26 cellular contexts compared by ENCODE assay signal in the genomic region with DNA sequence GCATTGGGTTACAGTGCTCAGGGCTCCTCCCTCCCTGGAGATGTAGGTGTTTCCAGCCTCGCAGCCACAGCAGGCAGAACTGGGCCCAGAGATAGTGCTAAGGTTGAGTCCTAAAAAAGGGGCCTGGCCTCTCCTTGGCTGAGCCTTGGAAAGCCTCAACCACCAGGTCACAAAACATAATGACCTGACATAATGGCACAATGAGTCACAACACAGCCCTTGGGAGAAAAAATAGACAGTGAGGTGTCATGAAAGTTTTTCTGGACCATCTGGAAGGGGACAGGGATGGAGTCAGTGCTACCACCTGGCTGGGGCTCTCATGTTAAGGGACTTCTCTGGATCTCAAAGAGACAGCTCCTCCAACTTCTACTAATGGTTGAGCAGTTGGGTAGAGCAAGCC.
"Had no signal": no experiment of that assay in that cellular context is flagged by ENCODE, and none has a peak within 500 bp of the region (broad histone marks: within the 10 kb centered on the region; RNA-seq: fewer than 3 reads in every experiment).

No MANE protein-coding gene starts in this region.

- H3K4me2 ChIP-seq: hepatocyte, neural progenitor cell had no signal

- H3K36me3 ChIP-seq: neural progenitor cell, right lobe of liver, spleen, tibial nerve, upper lobe of right lung, vagina had no signal

- H3K9me3 ChIP-seq: psoas muscle, right lobe of liver, spleen, testis, tibial nerve, upper lobe of right lung, vagina had no signal

- H3K27ac ChIP-seq: coronary artery, hepatocyte, neural progenitor cell, psoas muscle, right lobe of liver, spleen, testis, tibial nerve, upper lobe of right lung, vagina had no signal

- DNase-seq: effector CD4-positive, alpha-beta T cell; endodermal cell; foreskin melanocyte; head of caudate nucleus; kidney; left colon; mammary epithelial cell; occipital lobe; psoas muscle; retina; right lobe of liver; spleen; stimulated activated CD4-positive, alpha-beta T cell treated with anti-CD3 and anti-CD28 coated beads, Interleukin-15, amount 100 ng/mL, for 24 hours; stimulated activated CD4-positive, alpha-beta T cell treated with anti-CD3 and anti-CD28 coated beads, Interleukin-1b, Interleukin-23, amount 100 ng/mL, for 48 hours; stimulated activated CD4-positive, alpha-beta T cell treated with anti-CD3 and anti-CD28 coated beads, Interleukin-4, amount 100 ng/mL, for 24 hours; testis; upper lobe of right lung had no signal

- H3K36me3 Mint-ChIP-seq: mesothelial cell of epicardium; natural killer cell treated with Interleukin-12 subunit alpha and Interleukin-12 subunit beta and Interleukin-15 and Interleukin-18, amount 100 ng/mL, for 72 hours; neural progenitor cell; stimulated activated memory B cell treated with anti-CD40 and anti-IgM and Interleukin-4, amounts not matched to agents 10 μg/mL and 1 μg/mL and 100 μg/mL, for 72 hours had no signal

- H3K27me3 Mint-ChIP-seq: natural killer cell treated with Interleukin-12 subunit alpha and Interleukin-12 subunit beta and Interleukin-15 and Interleukin-18, amount 100 ng/mL, for 72 hours; stimulated activated memory B cell treated with anti-CD40 and anti-IgM and Interleukin-4, amounts not matched to agents 10 μg/mL and 1 μg/mL and 100 μg/mL, for 72 hours; stimulated activated naive CD8-positive, alpha-beta T cell treated with anti-CD3 and anti-CD28 coated beads, Interleukin-15, Interleukin-2, amounts not matched to agents 100 ng/mL and 50 ng/mL, for 24 hours had no signal

- H3K27me3 ChIP-seq: hepatocyte, neural progenitor cell, right lobe of liver, spleen, testis, tibial nerve, upper lobe of right lung, vagina had no signal

- H2AFZ ChIP-seq: hepatocyte, neural progenitor cell had no signal

- ATAC-seq: left colon; psoas muscle; right lobe of liver; stimulated activated memory B cell treated with anti-CD40 and anti-IgM and Interleukin-4, amounts not matched to agents 10 μg/mL and 1 μg/mL and 100 μg/mL, for 72 hours; upper lobe of right lung had no signal

- H3K4me3 Mint-ChIP-seq: endodermal cell; mesothelial cell of epicardium; natural killer cell treated with Interleukin-12 subunit alpha and Interleukin-12 subunit beta and Interleukin-15 and Interleukin-18, amount 100 ng/mL, for 72 hours; neural progenitor cell; stimulated activated memory B cell treated with anti-CD40 and anti-IgM and Interleukin-4, amounts not matched to agents 10 μg/mL and 1 μg/mL and 100 μg/mL, for 72 hours; stimulated activated naive CD8-positive, alpha-beta T cell treated with anti-CD3 and anti-CD28 coated beads, Interleukin-15, Interleukin-2, amounts not matched to agents 100 ng/mL and 50 ng/mL, for 24 hours had no signal

- H3K4me3 ChIP-seq: coronary artery, hepatocyte, neural progenitor cell, psoas muscle, right lobe of liver, spleen, testis, tibial nerve, upper lobe of right lung, vagina had no signal

- H3K4me1 ChIP-seq: psoas muscle, right lobe of liver, tibial nerve, vagina had no signal

- H3K9ac ChIP-seq: neural progenitor cell had no signal

- H3K27ac Mint-ChIP-seq: endodermal cell; mesothelial cell of epicardium; neural progenitor cell; stimulated activated memory B cell treated with anti-CD40 and anti-IgM and Interleukin-4, amounts not matched to agents 10 μg/mL and 1 μg/mL and 100 μg/mL, for 72 hours; stimulated activated naive CD8-positive, alpha-beta T cell treated with anti-CD3 and anti-CD28 coated beads, Interleukin-15, Interleukin-2, amounts not matched to agents 100 ng/mL and 50 ng/mL, for 24 hours had no signal

- H3K9me3 Mint-ChIP-seq: endodermal cell; natural killer cell treated with Interleukin-12 subunit alpha and Interleukin-12 subunit beta and Interleukin-15 and Interleukin-18, amount 100 ng/mL, for 72 hours; neural progenitor cell; stimulated activated memory B cell treated with anti-CD40 and anti-IgM and Interleukin-4, amounts not matched to agents 10 μg/mL and 1 μg/mL and 100 μg/mL, for 72 hours; stimulated activated naive CD8-positive, alpha-beta T cell treated with anti-CD3 and anti-CD28 coated beads, Interleukin-15, Interleukin-2, amounts not matched to agents 100 ng/mL and 50 ng/mL, for 24 hours had no signal
